1 cellular context compared by ENCODE assay signal in genomic region chr1:18481190-18481920, GRCh38.
TF ChIP-seq lines count a peak whose summit lies in the region.

No MANE protein-coding gene starts in this region.

TF ChIP-seq in HepG2, 621 proteins besides CTCF, POLR2A, EP300 and RAD21 (continues in another document):
- TF ChIP-seq BCL6 (CRISPR knock-in tag; IDR thresholded peaks at IDR 0.05): no peak
- TF ChIP-seq SIN3A (IDR thresholded peaks at IDR 0.05; ENCODE audit: borderline replicate concordance, low read depth, low read length): no peak
- no peak for TF ChIP-seq ZNF784 (CRISPR knock-in tag; IDR thresholded peaks at IDR 0.05; ENCODE audit: borderline replicate concordance)
- TF ChIP-seq CEBPB (IDR thresholded peaks at IDR 0.05; ENCODE audit: borderline replicate concordance, low read depth, low read length): no peak
- no peak for TF ChIP-seq LRRFIP1 (CRISPR knock-in tag; conservative IDR thresholded peaks at IDR 0.05)
- 0 out of 2 replicates have a peak, but pooled peaks have one; percentile 25 for TF ChIP-seq ZNF598 (CRISPR knock-in tag; IDR thresholded peaks at IDR 0.05; ENCODE audit: borderline replicate concordance)
- peak; percentile 47 for TF ChIP-seq RBM39 (IDR thresholded peaks at IDR 0.05; ENCODE audit: low read depth, low read length, poor library complexity, severe bottlenecking)
- TF ChIP-seq EEA1 (CRISPR knock-in tag; IDR thresholded peaks at IDR 0.05; ENCODE audit: borderline replicate concordance): no peak
- TF ChIP-seq HNF4A (CRISPR knock-in tag; IDR thresholded peaks at IDR 0.05): no peak
- no peak for TF ChIP-seq ZNF367 (CRISPR knock-in tag; IDR thresholded peaks at IDR 0.05; ENCODE audit: borderline replicate concordance)
- TF ChIP-seq ZNF136 (CRISPR knock-in tag; IDR thresholded peaks at IDR 0.05; ENCODE audit: low read depth): 0 out of 2 replicates have a peak, but pooled peaks have one; percentile 13
- no peak for TF ChIP-seq ZNF18 (CRISPR knock-in tag; IDR thresholded peaks at IDR 0.05; ENCODE audit: insufficient replicate concordance)
- no peak; the same call in 1 of the 2 replicates for TF ChIP-seq SALL1 (CRISPR knock-in tag; IDR thresholded peaks at IDR 0.05)
- no peak for TF ChIP-seq TEF (CRISPR knock-in tag; IDR thresholded peaks at IDR 0.05)
- no peak for TF ChIP-seq SMAD3 (CRISPR knock-in tag; IDR thresholded peaks at IDR 0.05)
- 0 out of 2 replicates have a peak, but pooled peaks have one; percentile 19 for TF ChIP-seq ZNF501 (CRISPR knock-in tag; IDR thresholded peaks at IDR 0.05)
- no peak for TF ChIP-seq FOSL1 (CRISPR knock-in tag; IDR thresholded peaks at IDR 0.05; ENCODE audit: borderline replicate concordance)
- 0 out of 2 replicates have a peak, but pooled peaks have one; percentile 12 for TF ChIP-seq ZNF274 (CRISPR knock-in tag; IDR thresholded peaks at IDR 0.05)
- no peak for TF ChIP-seq SYNCRIP (IDR thresholded peaks at IDR 0.05; ENCODE audit: insufficient read depth, low read depth, low read length)
- no peak; the same call in 1 of the 2 replicates for TF ChIP-seq ARID4A (CRISPR knock-in tag; IDR thresholded peaks at IDR 0.05; ENCODE audit: borderline replicate concordance)
- no peak for TF ChIP-seq NFIC (IDR thresholded peaks at IDR 0.05; ENCODE audit: low read length)
- TF ChIP-seq HNRNPLL (IDR thresholded peaks at IDR 0.05; ENCODE audit: low read depth, low read length, poor library complexity, severe bottlenecking): peak; percentile 5
- TF ChIP-seq MBD4 (IDR thresholded peaks at IDR 0.05; ENCODE audit: borderline replicate concordance, low read length): no peak
- TF ChIP-seq REL (CRISPR knock-in tag; conservative IDR thresholded peaks at IDR 0.05): no peak
- TF ChIP-seq MXD1 (CRISPR knock-in tag; IDR thresholded peaks at IDR 0.05): no peak
- no peak for TF ChIP-seq ZNF841 (CRISPR knock-in tag; IDR thresholded peaks at IDR 0.05; ENCODE audit: borderline replicate concordance)
- 0 out of 2 replicates have a peak, but pooled peaks have one; percentile 2 for TF ChIP-seq GABPB1 (CRISPR knock-in tag; IDR thresholded peaks at IDR 0.05)
- TF ChIP-seq THAP7 (CRISPR knock-in tag; IDR thresholded peaks at IDR 0.05): no peak
- TF ChIP-seq ZBTB1 (CRISPR knock-in tag; IDR thresholded peaks at IDR 0.05; ENCODE audit: borderline replicate concordance): no peak
- no peak for TF ChIP-seq ZFP91 (CRISPR knock-in tag; IDR thresholded peaks at IDR 0.05; ENCODE audit: borderline replicate concordance)
- no peak for TF ChIP-seq ARNT (IDR thresholded peaks at IDR 0.05)
- no peak for TF ChIP-seq ZNF766 (CRISPR knock-in tag; IDR thresholded peaks at IDR 0.05; ENCODE audit: borderline replicate concordance)
- TF ChIP-seq ZSCAN29 (CRISPR knock-in tag; conservative IDR thresholded peaks at IDR 0.05): no peak
- no peak for TF ChIP-seq ZNF605 (CRISPR knock-in tag; IDR thresholded peaks at IDR 0.05)
- TF ChIP-seq ZNF33B (CRISPR knock-in tag; IDR thresholded peaks at IDR 0.05): 0 out of 2 replicates have a peak, but pooled peaks have one; percentile 15
- 0 out of 2 replicates have a peak, but pooled peaks have one; percentile 1 for TF ChIP-seq HNRNPL (IDR thresholded peaks at IDR 0.05; ENCODE audit: low read depth, low read length)
- TF ChIP-seq ZNF691 (CRISPR knock-in tag; IDR thresholded peaks at IDR 0.05; ENCODE audit: borderline replicate concordance, low read depth): no peak
- peak; percentile 22 for TF ChIP-seq ZNF883 (CRISPR knock-in tag; IDR thresholded peaks at IDR 0.05; ENCODE audit: not compliant biosample characterization)
- no peak for TF ChIP-seq FOXC1 (CRISPR knock-in tag; IDR thresholded peaks at IDR 0.05; ENCODE audit: borderline replicate concordance)
- TF ChIP-seq ARNT2 (CRISPR knock-in tag; IDR thresholded peaks at IDR 0.05; ENCODE audit: low read depth): no peak
- 0 out of 2 replicates have a peak, but pooled peaks have one; percentile 52 for TF ChIP-seq ZNF44 (CRISPR knock-in tag; IDR thresholded peaks at IDR 0.05)
- 0 out of 2 replicates have a peak, but pooled peaks have one; percentile 42 for TF ChIP-seq GLI4 (CRISPR knock-in tag; IDR thresholded peaks at IDR 0.05; ENCODE audit: borderline replicate concordance)
- TF ChIP-seq ZNF331 (CRISPR knock-in tag; IDR thresholded peaks at IDR 0.05): no peak
